Comparison of ENCODE assay signal across 15 cellular contexts in genomic region chr11:23313001-23313400, GRCh38.
DNase-seq lines count a peak whose midpoint lies in the region; ATAC-seq and TF ChIP-seq lines count a peak whose summit lies in the region.
"Had no signal": no experiment of that assay in that cellular context is flagged by ENCODE, and none has a peak within 500 bp of the region (broad histone marks: within the 10 kb centered on the region; RNA-seq: fewer than 3 reads in every experiment).

No MANE protein-coding gene starts in this region.

- peak overlapping the region; percentile 61 to 81; a peak in 3 of 4 replicates for H4K8ac ChIP-seq in IMR-90 (ENCODE audit: low read depth in 2 of 2, low read length in 2 of 2)

- H3K18ac ChIP-seq in IMR-90 (ENCODE audit: low read depth, low read length), result peak overlapping the region; percentile 74; the same call in 1 of the 2 replicates

- H3K79me1 ChIP-seq in IMR-90 (ENCODE audit: low read depth in 1 of 2, low read length in 2 of 2), result no peaks in the 10 kb centered on the region

- H3K4me3 ChIP-seq in IMR-90 (ENCODE audit: insufficient read depth, low read depth, low read length), result no peak overlapping the region
- no peak overlapping the region for H3K4me3 ChIP-seq in RWPE2 (ENCODE audit: severe bottlenecking)
- no peak overlapping the region for H3K4me3 ChIP-seq in choroid plexus epithelial cell (ENCODE audit: low read depth, low read length)
- H3K4me3 ChIP-seq in smooth muscle cell, result no peak overlapping the region
- no peak overlapping the region for H3K4me3 ChIP-seq in heart right ventricle
- H3K4me3 ChIP-seq: GM23338, MG63 had no signal

- peak overlapping the region; percentile 57 for H2BK5ac ChIP-seq in IMR-90 (ENCODE audit: low read depth, low read length, poor library complexity, severe bottlenecking)

- no peak for TF ChIP-seq CTCF in IMR-90 (conservative IDR thresholded peaks at IDR 0.05; ENCODE audit: low read depth, low read length)
- TF ChIP-seq CTCF in RWPE2 (IDR thresholded peaks at IDR 0.05; ENCODE audit: poor library complexity, severe bottlenecking), result no peak
- no peak for TF ChIP-seq CTCF in choroid plexus epithelial cell (conservative IDR thresholded peaks at IDR 0.05; ENCODE audit: low read depth, low read length)
- no peak for TF ChIP-seq CTCF in smooth muscle cell (IDR thresholded peaks at IDR 0.05; ENCODE audit: borderline replicate concordance, insufficient read depth, poor library complexity, severe bottlenecking)
- no peak for TF ChIP-seq CTCF in heart right ventricle (IDR thresholded peaks at IDR 0.05)

- H3K56ac ChIP-seq in IMR-90 (ENCODE audit: extremely low read depth, insufficient read depth, low read length), result peak overlapping the region; percentile 51; the same call in 1 of the 2 replicates

- H4K5ac ChIP-seq in IMR-90 (ENCODE audit: low read depth, low read length), result no peak overlapping the region; the same call in 1 of the 2 replicates

- TF ChIP-seq POLR2A in IMR-90 (IDR thresholded peaks at IDR 0.05; ENCODE audit: low read depth, low read length), result no peak

- H3K23ac ChIP-seq in IMR-90 (ENCODE audit: low read depth, low read length), result peak overlapping the region; percentile 89

- no peak overlapping the region for H2AK5ac ChIP-seq in IMR-90 (ENCODE audit: low read depth, low read length)

- no peaks in the 10 kb centered on the region for H3K36me3 ChIP-seq in IMR-90 (ENCODE audit: control insufficient read depth, insufficient read depth, low read length)
- no peaks in the 10 kb centered on the region for H3K36me3 ChIP-seq in RWPE2 (ENCODE audit: low read depth)
- H3K36me3 ChIP-seq in smooth muscle cell (ENCODE audit: low read depth), result no peaks in the 10 kb centered on the region
- no peaks in the 10 kb centered on the region for H3K36me3 ChIP-seq in heart right ventricle
- H3K36me3 ChIP-seq: BE2C, MG63 had no signal

- no peaks in the 10 kb centered on the region for H3F3A ChIP-seq in smooth muscle cell (ENCODE audit: low read depth)

- CTCF ChIA-PET in IMR-90 (lab: Yijun Ruan, JAX), result no interaction called here

- H3K9me3 ChIP-seq in IMR-90 (ENCODE audit: control insufficient read depth, insufficient read depth, low read length) (no peaks in the 10 kb centered on the region), RWPE2 (ENCODE audit: severe bottlenecking) (no peaks in the 10 kb centered on the region), smooth muscle cell (replicated peaks; ENCODE audit: low read depth) (no peaks in the 10 kb centered on the region), heart right ventricle (peaks cover 0 to 7% (median 0%) of the 10 kb centered on the region in 11 donors)
- H3K9me3 ChIP-seq: BE2C, MG63 had no signal

- peaks cover 4% of the 10 kb centered on the region for H3K4me1 ChIP-seq in IMR-90 (ENCODE audit: control insufficient read depth, insufficient read depth, low read length)
- H3K4me1 ChIP-seq in RWPE2 (ENCODE audit: insufficient read depth, poor library complexity, severe bottlenecking), result peaks cover 10% of the 10 kb centered on the region
- H3K4me1 ChIP-seq in smooth muscle cell (ENCODE audit: low read depth), result no peaks in the 10 kb centered on the region
- no peaks in the 10 kb centered on the region for H3K4me1 ChIP-seq in heart right ventricle

- peak overlapping the region; percentile 96 for H3K14ac ChIP-seq in IMR-90 (replicated peaks; ENCODE audit: low read depth, low read length)

- no TSS peak for BruUV-seq in IMR-90 (replicated peaks; lab: Mats Ljungman, UMichigan)

- H3K27me3 ChIP-seq in IMR-90 (ENCODE audit: control insufficient read depth, insufficient read depth, low read length) (no peaks in the 10 kb centered on the region), RWPE2 (ENCODE audit: insufficient read depth, poor library complexity, severe bottlenecking) (no peaks in the 10 kb centered on the region), smooth muscle cell (ENCODE audit: low read depth) (no peaks in the 10 kb centered on the region), heart right ventricle (no peaks in the 10 kb centered on the region)
- H3K27me3 ChIP-seq: BE2C, MG63 had no signal

- H4K91ac ChIP-seq in IMR-90 (ENCODE audit: insufficient read depth, low read depth, low read length), result peak overlapping the region; percentile 64; the same call in 1 of the 2 replicates

- TF ChIP-seq RAD21 in IMR-90 (IDR thresholded peaks at IDR 0.05; ENCODE audit: low read length), result no peak

- H3K79me2 ChIP-seq in smooth muscle cell (ENCODE audit: low read depth), result no peaks in the 10 kb centered on the region

- peak overlapping the region; percentile 95 for H2BK120ac ChIP-seq in IMR-90 (ENCODE audit: low read depth, low read length)

- peak overlapping the region; percentile 25; the same call in 1 of the 3 replicates for H2BK15ac ChIP-seq in IMR-90 (ENCODE audit: low read depth, low read length)

- H4K20me1 ChIP-seq in IMR-90 (ENCODE audit: insufficient read depth, low read length), result no peaks in the 10 kb centered on the region
- H4K20me1 ChIP-seq in smooth muscle cell (ENCODE audit: low read depth), result no peaks in the 10 kb centered on the region

- intact Hi-C loops in IMR-90 (cut with micrococcal nuclease) (no loop called here), heart right ventricle (cut with DNase I) (no loop called here)

- in situ Hi-C loops in IMR-90 (cut with MboI; ENCODE audit: low sequenced_read_pairs), result no loop called here

- dilution Hi-C loops in IMR-90 (cut with HindIII; ENCODE audit: low sequenced_read_pairs, unreplicated experiment), result no loop called here

- H2AK9ac ChIP-seq in IMR-90 (replicated peaks; ENCODE audit: low read depth, low read length, poor library complexity), result no peak overlapping the region

- H3K9me1 ChIP-seq in IMR-90 (ENCODE audit: insufficient read depth, low read length), result no peaks in the 10 kb centered on the region

- H3K4ac ChIP-seq in IMR-90 (ENCODE audit: low read depth, low read length), result peak overlapping the region; percentile 75; the same call in 1 of the 2 replicates

- no peak for ATAC-seq in IMR-90 (ENCODE audit: low read depth)
- no peak for ATAC-seq in RWPE2 (ENCODE audit: low read depth)
- no peak for ATAC-seq in heart right ventricle
- ATAC-seq: GM23338 had no signal

- DNase-seq in IMR-90 (no peak), RWPE2 (ENCODE audit: low spot score) (no peak), choroid plexus epithelial cell (ENCODE audit: low read depth) (peak; percentile 53), smooth muscle cell (lab: John Stamatoyannopoulos, UW; ENCODE audit: unreplicated experiment) (no peak), amygdala (lab: John Stamatoyannopoulos, UW) (no peak), NCI-H128 (lab: John Stamatoyannopoulos, UW; ENCODE audit: unreplicated experiment) (no peak), heart right ventricle (no peak)
- DNase-seq: BE2C; CD4-positive, alpha-beta memory T cell; MG63; NCI-H1930; NCI-H2171 treated with DMSO at 0.1 percent for 48 hours; NCI-H524; RPMI8226 had no signal

- POLR2A ChIA-PET in IMR-90 (lab: Charles Lee; ENCODE audit: unreplicated experiment), result no interaction called here

- peak overlapping the region; percentile 95 for H2BK20ac ChIP-seq in IMR-90 (ENCODE audit: low read depth, low read length)

- H3K27ac ChIP-seq in IMR-90 (ENCODE audit: insufficient read depth, low read length), result no peak overlapping the region
- H3K27ac ChIP-seq in RWPE2 (ENCODE audit: poor library complexity, severe bottlenecking), result peak overlapping the region; percentile 54
- peak overlapping the region; percentile 92 for H3K27ac ChIP-seq in smooth muscle cell (ENCODE audit: low read depth)
- no peak overlapping the region for H3K27ac ChIP-seq in heart right ventricle

- H2AFZ ChIP-seq in IMR-90 (replicated peaks; ENCODE audit: low read length, poor library complexity) (no peak overlapping the region), smooth muscle cell (ENCODE audit: low read depth) (peak overlapping the region; percentile 17)
- H2AFZ ChIP-seq: GM23338 had no signal

- no peak overlapping the region for H3K4me2 ChIP-seq in IMR-90 (ENCODE audit: low read depth, low read length)
- peak overlapping the region; percentile 55 for H3K4me2 ChIP-seq in smooth muscle cell
- H3K4me2 ChIP-seq: GM23338 had no signal

- no CpG with 5 or more reads among the region's 1 CpG for WGBS in IMR-90 (ENCODE audit: extremely low coverage in 2 of 2, insufficient read length in 1 of 2), 2 experiments
- 63% methylated on average over 1 of the region's 1 CpG for WGBS in smooth muscle cell (ENCODE audit: low lambda C conversion rate)
- 84 to 89% methylated on average over 1 of the region's 1 CpG for WGBS in heart right ventricle, 2 donors

- H3K9ac ChIP-seq in IMR-90 (ENCODE audit: low read depth, low read length) (no peak overlapping the region), smooth muscle cell (ENCODE audit: low read depth) (peak overlapping the region; percentile 63)

TF ChIP-seq in IMR-90, 13 proteins besides CTCF, POLR2A, EP300 and RAD21:
- TF ChIP-seq, protein P1, sequence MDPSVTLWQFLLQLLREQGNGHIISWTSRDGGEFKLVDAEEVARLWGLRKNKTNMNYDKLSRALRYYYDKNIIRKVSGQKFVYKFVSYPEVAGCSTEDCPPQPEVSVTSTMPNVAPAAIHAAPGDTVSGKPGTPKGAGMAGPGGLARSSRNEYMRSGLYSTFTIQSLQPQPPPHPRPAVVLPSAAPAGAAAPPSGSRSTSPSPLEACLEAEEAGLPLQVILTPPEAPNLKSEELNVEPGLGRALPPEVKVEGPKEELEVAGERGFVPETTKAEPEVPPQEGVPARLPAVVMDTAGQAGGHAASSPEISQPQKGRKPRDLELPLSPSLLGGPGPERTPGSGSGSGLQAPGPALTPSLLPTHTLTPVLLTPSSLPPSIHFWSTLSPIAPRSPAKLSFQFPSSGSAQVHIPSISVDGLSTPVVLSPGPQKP (IDR thresholded peaks at IDR 0.05; ENCODE audit: borderline replicate concordance, low read depth, low read length), result no peak
- TF ChIP-seq, protein P2, sequence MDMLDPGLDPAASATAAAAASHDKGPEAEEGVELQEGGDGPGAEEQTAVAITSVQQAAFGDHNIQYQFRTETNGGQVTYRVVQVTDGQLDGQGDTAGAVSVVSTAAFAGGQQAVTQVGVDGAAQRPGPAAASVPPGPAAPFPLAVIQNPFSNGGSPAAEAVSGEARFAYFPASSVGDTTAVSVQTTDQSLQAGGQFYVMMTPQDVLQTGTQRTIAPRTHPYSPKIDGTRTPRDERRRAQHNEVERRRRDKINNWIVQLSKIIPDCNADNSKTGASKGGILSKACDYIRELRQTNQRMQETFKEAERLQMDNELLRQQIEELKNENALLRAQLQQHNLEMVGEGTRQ (IDR thresholded peaks at IDR 0.05; ENCODE audit: low read depth, low read length), result no peak
- no peak for TF ChIP-seq CHD1 (IDR thresholded peaks at IDR 0.05; ENCODE audit: low read depth, low read length)
- no peak for TF ChIP-seq BHLHE40 (IDR thresholded peaks at IDR 0.05; ENCODE audit: low read depth, low read length)
- TF ChIP-seq MAFK (IDR thresholded peaks at IDR 0.05; ENCODE audit: low read depth, low read length), result no peak
TF ChIP-seq in IMR-90: peak in this region for 0.

Comparison
In these comparisons a context has a peak if more than half of its experiments do, and no peak if none do; other contexts are left out.
1. H3K27ac ChIP-seq: peak in RWPE2 (single experiment) and smooth muscle cell (single experiment); none in IMR-90 (single experiment) and heart right ventricle (0 of 10).